In genomic region chr11:43124272-43124920, GRCh38 we compare ENCODE assay signal across 14 cellular contexts.
DNase-seq lines count a peak whose midpoint lies in the region; ATAC-seq and TF ChIP-seq lines count a peak whose summit lies in the region.
"Had no signal": no experiment of that assay in that cellular context is flagged by ENCODE, and none has a peak within 500 bp of the region (broad histone marks: within the 10 kb centered on the region; RNA-seq: fewer than 3 reads in every experiment).

No MANE protein-coding gene starts in this region.

- H3K27ac Mint-ChIP-seq in activated CD8-positive, alpha-beta T cell treated with anti-CD3 and anti-CD28 coated beads for 36 hours, result no peak overlapping the region
- H3K27ac Mint-ChIP-seq: CD8-positive, alpha-beta memory T cell had no signal

- POLR2A ChIA-PET in activated CD8-positive, alpha-beta T cell treated with anti-CD3 and anti-CD28 coated beads for 36 hours (lab: Charles Lee), result no interaction called here

- no peak overlapping the region for H3K4me3 Mint-ChIP-seq in activated CD8-positive, alpha-beta T cell treated with anti-CD3 and anti-CD28 coated beads for 36 hours
- H3K4me3 Mint-ChIP-seq: CD8-positive, alpha-beta memory T cell had no signal

- intact Hi-C loops in activated CD8-positive, alpha-beta T cell treated with anti-CD3 and anti-CD28 coated beads for 36 hours (cut with micrococcal nuclease), result no loop called here

- H3K27me3 Mint-ChIP-seq in activated CD8-positive, alpha-beta T cell treated with anti-CD3 and anti-CD28 coated beads for 36 hours, result no peaks in the 10 kb centered on the region
- H3K27me3 Mint-ChIP-seq: CD8-positive, alpha-beta memory T cell had no signal

- no peaks in the 10 kb centered on the region for H3K9me3 Mint-ChIP-seq in activated CD8-positive, alpha-beta T cell treated with anti-CD3 and anti-CD28 coated beads for 36 hours

- CTCF ChIA-PET in activated CD8-positive, alpha-beta T cell treated with anti-CD3 and anti-CD28 coated beads for 36 hours (lab: Charles Lee), result no interaction called here

- no peaks in the 10 kb centered on the region for H3K36me3 Mint-ChIP-seq in activated CD8-positive, alpha-beta T cell treated with anti-CD3 and anti-CD28 coated beads for 36 hours (ENCODE audit: low read depth)
- H3K36me3 Mint-ChIP-seq: CD8-positive, alpha-beta memory T cell had no signal

- in situ Hi-C loops in ACHN (cut with HindIII; ENCODE audit: low pct_ligation_motif_present, low pct_unique_long_range_greater_than_20kb, low sequenced_read_pairs), result no loop called here

- no peaks in the 10 kb centered on the region for H3K4me1 Mint-ChIP-seq in activated CD8-positive, alpha-beta T cell treated with anti-CD3 and anti-CD28 coated beads for 36 hours (ENCODE audit: low read depth)
- H3K4me1 Mint-ChIP-seq: CD8-positive, alpha-beta memory T cell had no signal

- DNase-seq in left kidney (ENCODE audit: low read depth, low spot score) (peak; percentile 90), ACHN (no peak), COLO829 (ENCODE audit: low spot score) (no peak), EL (no peak)
- no peak for DNase-seq in activated CD8-positive, alpha-beta T cell treated with anti-CD3 and anti-CD28 coated beads for 36 hours
- DNase-seq: BE2C; Calu3; CD8-positive, alpha-beta memory T cell; DMS 273 treated with DMSO at 0.1 percent for 48 hours; IMR-90; Kasumi-1; KBM-7 had no signal

- ATAC-seq in GM18498 (IDR thresholded peaks at IDR 0.05; ENCODE audit: unreplicated experiment) (peak; percentile 44), GM19324 (IDR thresholded peaks at IDR 0.05; ENCODE audit: low FRiP score, unreplicated experiment) (peak; percentile 64)
- ATAC-seq in activated CD8-positive, alpha-beta T cell treated with anti-CD3 and anti-CD28 coated beads for 36 hours, result no peak

- TF ChIP-seq CTCF in activated CD8-positive, alpha-beta T cell treated with anti-CD3 and anti-CD28 coated beads for 36 hours (IDR thresholded peaks at IDR 0.05), result no peak
